In the genomic region with DNA sequence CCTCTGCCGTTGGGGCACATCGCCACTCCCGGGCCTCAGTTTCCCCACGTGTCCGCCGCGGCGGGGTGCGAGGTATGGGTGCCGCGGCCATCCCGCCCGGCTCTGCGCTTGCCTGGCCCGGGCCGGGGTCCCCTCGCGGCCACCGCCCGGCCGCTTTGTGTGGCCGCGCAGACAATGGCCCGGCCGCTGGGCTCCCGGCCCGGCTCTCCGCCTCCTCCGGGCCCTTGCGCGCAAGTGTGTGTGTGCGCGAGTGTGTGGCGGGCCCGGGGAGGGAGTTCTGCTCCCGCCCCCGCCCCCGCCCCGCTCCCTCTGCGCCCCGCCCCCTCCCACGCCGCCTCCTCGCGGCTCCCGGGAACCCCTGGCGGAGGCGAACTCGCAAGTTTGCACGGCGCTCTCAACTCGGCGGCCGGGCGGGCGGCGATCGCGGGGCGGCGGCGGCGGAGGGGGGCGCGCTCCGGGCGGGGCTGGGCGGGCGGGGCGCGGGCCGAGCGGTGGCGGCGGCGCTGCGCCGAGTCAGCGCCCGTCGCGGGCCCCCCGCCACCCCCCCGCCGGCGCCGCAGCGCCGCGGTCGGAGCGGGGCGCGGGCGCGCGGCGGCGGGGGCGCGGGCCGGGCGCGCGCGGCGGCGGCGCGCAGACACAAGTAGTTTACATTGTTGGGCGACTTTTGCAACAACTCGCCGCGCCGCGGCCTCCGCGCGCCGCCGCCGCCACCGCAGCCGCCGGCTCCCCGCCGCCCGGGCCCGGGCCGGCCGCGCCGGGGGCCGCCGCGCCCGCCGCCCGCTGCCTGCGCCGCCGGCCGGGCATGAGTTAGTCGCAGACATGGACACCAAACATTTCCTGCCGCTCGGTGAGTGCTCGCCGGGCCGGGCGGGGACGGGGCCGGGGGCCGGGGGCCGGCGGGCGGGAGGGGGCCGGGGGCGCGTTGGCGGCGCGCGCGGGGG, we compare ENCODE assay signal across 8 cellular contexts. TPM values are rescaled to one million over a fixed set of nuclear protein-coding genes. Genes with fewer than 3 reads are reported as not detected.
DNase-seq lines count a peak whose midpoint lies in the region; ATAC-seq, FAIRE-seq and TF ChIP-seq lines count a peak whose summit lies in the region.

Gene RXRA (plus strand): TSS at position 643 of the 941 bp plus-strand sequence. CDS start 177 bp downstream, at position 820.

- peak within 1 kb of the TSS; percentile 99 for H3K4me2 ChIP-seq in neural progenitor cell

- no peaks in the 10 kb centered on the region for H3K36me3 ChIP-seq in neural progenitor cell
- H3K36me3 ChIP-seq in suprapubic skin, result no peaks in the 10 kb centered on the region

- no peaks in the 10 kb centered on the region for H3K9me3 ChIP-seq in neural progenitor cell (ENCODE audit: low read depth)
- no peaks in the 10 kb centered on the region for H3K9me3 ChIP-seq in suprapubic skin

- H3K9me3 Mint-ChIP-seq in neural progenitor cell, result no peaks in the 10 kb centered on the region

- TF ChIP-seq CTCF in RWPE1 (conservative IDR thresholded peaks at IDR 0.05; ENCODE audit: low read depth) (no peak; the same call in 1 of the 2 replicates), neural progenitor cell (IDR thresholded peaks at IDR 0.05) (peak; percentile 22), suprapubic skin (IDR thresholded peaks at IDR 0.05) (peak in 1 of 2 donors; percentile 25)

- H3K27me3 Mint-ChIP-seq in neural progenitor cell (ENCODE audit: insufficient read depth, low read depth), result peaks cover 11% of the 10 kb centered on the region

- TF ChIP-seq POLR2A in suprapubic skin (IDR thresholded peaks at IDR 0.05), result peak in 1 of 2 donors; percentile 64

- peaks cover 48% of the 10 kb centered on the region for H3K4me1 Mint-ChIP-seq in neural progenitor cell

- H3K4me3 ChIP-seq in neural progenitor cell (peak within 1 kb of the TSS; percentile 98), suprapubic skin (peak within 1 kb of the TSS; percentile 88)

- H3K4me1 ChIP-seq in neural progenitor cell (peaks cover 51% of the 10 kb centered on the region), suprapubic skin (peaks cover 58% of the 10 kb centered on the region)

- POLR2A ChIA-PET in RWPE1 (lab: Yijun Ruan, JAX; ENCODE audit: low non-redundant PET), result interaction anchor here (0.6 to 2.1 kb wide), 7 partner anchors 23 to 612 kb away, joined by 3 to 9 read pairs (median 5); no protein-coding TSS in a partner anchor

- peaks cover 48% of the 10 kb centered on the region for H3F3A ChIP-seq in neural progenitor cell (ENCODE audit: low read depth)

- H3K27me3 ChIP-seq in neural progenitor cell, result no peaks in the 10 kb centered on the region
- no peaks in the 10 kb centered on the region for H3K27me3 ChIP-seq in suprapubic skin

- H3K27ac ChIP-seq in RWPE1, result peak within 1 kb of the TSS; percentile 99
- no peak within 1 kb of the TSS for H3K27ac ChIP-seq in neural progenitor cell
- peak within 1 kb of the TSS; percentile 97 for H3K27ac ChIP-seq in suprapubic skin

- no peak within 1 kb of the TSS for H3K27ac Mint-ChIP-seq in neural progenitor cell

- FAIRE-seq in frontal cortex (lab: Jason Lieb, UNC), result no peak

- peak within 1 kb of the TSS; percentile 86 for H3K4me3 Mint-ChIP-seq in neural progenitor cell

- no peaks in the 10 kb centered on the region for H3K36me3 Mint-ChIP-seq in neural progenitor cell

- CTCF ChIA-PET in RWPE1 (lab: Yijun Ruan, JAX), result interaction anchor here (0.6 to 1.0 kb wide), 3 partner anchors 61 to 316 kb away, joined by 3 to 4 read pairs (median 3); no protein-coding TSS in a partner anchor

- H3K9ac ChIP-seq in neural progenitor cell, result peak within 1 kb of the TSS; percentile 51

- no peak for TF ChIP-seq EP300 in suprapubic skin (IDR thresholded peaks at IDR 0.05)

- peak; percentile 57 for DNase-seq in COLO668 (lab: John Stamatoyannopoulos, UW; ENCODE audit: unreplicated experiment)
- DNase-seq in HPDE6-E6E7 (ENCODE audit: extremely low spot score), result peak; percentile 65
- peak; percentile 98 for DNase-seq in RWPE1 (ENCODE audit: low spot score)
- peak; percentile 62 for DNase-seq in activated naive CD4-positive, alpha-beta T cell treated with anti-CD3 and anti-CD28 coated beads, Interleukin-2, amount 50 U/mL, for 16 hours
- peak; percentile 94 to 96 for DNase-seq in frontal cortex (ENCODE audit: low spot score in 2 of 2)
- peak; percentile 94 for DNase-seq in neural progenitor cell (ENCODE audit: low spot score)
- peak in 1 of 2 donors; percentile 87 for DNase-seq in suprapubic skin (ENCODE audit: low spot score in 2 of 2)

- ATAC-seq in GM18511 (IDR thresholded peaks at IDR 0.05; ENCODE audit: unreplicated experiment), result no peak

- no CpG with 5 or more reads among the region's 164 CpGs for WGBS in suprapubic skin

- peaks cover 40% of the 10 kb centered on the region for H3K79me2 ChIP-seq in neural progenitor cell (ENCODE audit: low read depth)

- H2AFZ ChIP-seq in neural progenitor cell (replicated peaks), result no peak within 1 kb of the TSS

- peaks cover 42% of the 10 kb centered on the region for H4K20me1 ChIP-seq in neural progenitor cell (ENCODE audit: low read depth)

RNA-seq across cellular contexts. Expression of gene RXRA, which starts in this region (rescaled TPM):
- total RNA-seq in frontal cortex, result 3.7 TPM
- 11.6 and 25.5 TPM in 2 replicates for total RNA-seq in neural progenitor cell (ENCODE audit: low replicate concordance)
- total RNA-seq in suprapubic skin, result 100 to 1,000 TPM; 165 to 240 (median 185) TPM
